In the genomic region with DNA sequence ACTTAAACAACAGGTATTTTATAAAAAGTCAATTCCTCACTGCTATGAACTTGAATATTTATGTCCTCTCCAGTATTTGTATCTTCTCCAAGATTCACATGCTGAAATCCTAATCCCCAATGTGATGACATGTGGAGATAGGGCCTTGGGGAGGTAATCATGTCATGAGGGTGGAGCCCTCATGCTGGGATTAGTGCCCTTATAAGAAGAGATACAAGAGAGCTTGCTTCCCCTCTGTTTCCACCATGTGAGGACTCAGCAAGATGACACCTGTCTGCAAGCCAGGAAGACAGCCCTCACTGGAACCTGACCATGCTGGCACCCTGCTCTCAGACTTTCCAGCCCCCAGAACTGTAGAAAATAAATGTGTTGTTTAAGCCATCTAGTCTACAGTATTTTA, we compare ENCODE assay signal across 24 cellular contexts. TPM values are rescaled to one million over a fixed set of nuclear protein-coding genes. Genes with fewer than 3 reads are reported as not detected.
DNase-seq lines count a peak whose midpoint lies in the region; ATAC-seq, FAIRE-seq and TF ChIP-seq lines count a peak whose summit lies in the region.
"Had no signal": no experiment of that assay in that cellular context is flagged by ENCODE, and none has a peak within 500 bp of the region (broad histone marks: within the 10 kb centered on the region; RNA-seq: fewer than 3 reads in every experiment).

No MANE protein-coding gene starts in this region.

- ATAC-seq in HepG2 (no peak), right lobe of liver (no peak), sciatic nerve (no peak)
- no peak for ATAC-seq in effector memory CD8-positive, alpha-beta T cell (replicated peaks)
- ATAC-seq: A549 had no signal

- no peak for TF ChIP-seq RAD21 in HepG2 (CRISPR knock-in tag; IDR thresholded peaks at IDR 0.05)

- BruUV-seq in HepG2 (replicated peaks; lab: Mats Ljungman, UMichigan): no TSS peak

- TF ChIP-seq CTCF in HepG2 (CRISPR knock-in tag; IDR thresholded peaks at IDR 0.05) (no peak), right lobe of liver (IDR thresholded peaks at IDR 0.05) (no peak), neutrophil (IDR thresholded peaks at IDR 0.05) (no peak)

- H3K4me1 Mint-ChIP-seq in effector memory CD8-positive, alpha-beta T cell (ENCODE audit: low read depth in 2 of 2): peaks cover 35 to 53% of the 10 kb centered on the region in 2 donors

- no peaks in the 10 kb centered on the region for H3K9me3 ChIP-seq in HepG2 (ENCODE audit: low read length)
- no peaks in the 10 kb centered on the region for H3K9me3 ChIP-seq in right lobe of liver
- no peaks in the 10 kb centered on the region for H3K9me3 ChIP-seq in neutrophil

- in situ Hi-C loops in HepG2 (cut with HindIII; ENCODE audit: extremely low pct_ligation_motif_present, low pct_unique_long_range_greater_than_20kb): no loop called here

- no peak overlapping the region for H3K27ac ChIP-seq in HepG2 (ENCODE audit: extremely low read length, insufficient read depth, low read length)
- H3K27ac ChIP-seq in right lobe of liver: no peak overlapping the region
- H3K27ac ChIP-seq in neutrophil: peak overlapping the region; percentile 25
- H3K27ac ChIP-seq: 22Rv1; A549; BLaER1 treated with 17β-estradiol and CSF1 and Interleukin-3, amounts not matched to agents 10 nM and 100 nM; C4-2B had no signal

- H4K20me1 ChIP-seq in HepG2 (ENCODE audit: insufficient read depth, low read length): no peaks in the 10 kb centered on the region

- H3K36me3 Mint-ChIP-seq in effector memory CD8-positive, alpha-beta T cell (ENCODE audit: insufficient read depth): peaks cover 39% of the 10 kb centered on the region

- H3K4me3 Mint-ChIP-seq in effector memory CD8-positive, alpha-beta T cell: no peak overlapping the region
- H3K4me3 Mint-ChIP-seq: B cell; CD4-positive, alpha-beta memory T cell; CD8-positive, alpha-beta memory T cell had no signal

- FAIRE-seq in HepG2 (lab: Jason Lieb, UNC): no peak
- FAIRE-seq: A549, GM12891, GM19239 had no signal

- no peak overlapping the region for H2AFZ ChIP-seq in HepG2 (ENCODE audit: low read length)

- H3K4me1 ChIP-seq in HepG2 (ENCODE audit: insufficient read depth, low read length): no peaks in the 10 kb centered on the region
- no peaks in the 10 kb centered on the region for H3K4me1 ChIP-seq in right lobe of liver
- peaks cover 36 to 45% of the 10 kb centered on the region in 2 experiments for H3K4me1 ChIP-seq in neutrophil (ENCODE audit: control insufficient read depth in 1 of 2, insufficient read depth in 1 of 2, low read depth in 1 of 2, low read length in 1 of 2)
- H3K4me1 ChIP-seq: A549 had no signal

- H3K4me3 ChIP-seq in HepG2 (replicated peaks in 1 of 3; ENCODE audit: insufficient read depth in 1 of 3, low read depth in 2 of 3, low read length in 3 of 3): no peak overlapping the region
- H3K4me3 ChIP-seq in right lobe of liver: no peak overlapping the region
- no peak overlapping the region for H3K4me3 ChIP-seq in neutrophil (ENCODE audit: low read depth in 1 of 2, low read length in 1 of 2)
- H3K4me3 ChIP-seq: A549; BLaER1 treated with 17β-estradiol and CSF1 and Interleukin-3, amounts not matched to agents 10 nM and 100 nM had no signal

- no peaks in the 10 kb centered on the region for H3K9me3 Mint-ChIP-seq in effector memory CD8-positive, alpha-beta T cell

- no peaks in the 10 kb centered on the region for H3K27me3 Mint-ChIP-seq in effector memory CD8-positive, alpha-beta T cell
- H3K27me3 Mint-ChIP-seq: B cell; CD4-positive, alpha-beta memory T cell; CD8-positive, alpha-beta memory T cell had no signal

- H3K4me2 ChIP-seq in HepG2 (ENCODE audit: low read depth, low read length): no peak overlapping the region
- H3K4me2 ChIP-seq: A549; BLaER1 treated with 17β-estradiol and CSF1 and Interleukin-3, amounts not matched to agents 10 nM and 100 nM had no signal

- no peak overlapping the region for H3K9ac ChIP-seq in HepG2 (ENCODE audit: insufficient read depth, low read depth, low read length)
- H3K9ac ChIP-seq: BLaER1 treated with 17β-estradiol and CSF1 and Interleukin-3, amounts not matched to agents 10 nM and 100 nM had no signal

- H3K27me3 ChIP-seq in HepG2 (ENCODE audit: control insufficient read depth in 1 of 2, insufficient read depth in 2 of 2, low read length in 2 of 2): no peaks in the 10 kb centered on the region
- no peaks in the 10 kb centered on the region for H3K27me3 ChIP-seq in right lobe of liver
- H3K27me3 ChIP-seq in neutrophil: no peaks in the 10 kb centered on the region
- H3K27me3 ChIP-seq: BLaER1 treated with 17β-estradiol and CSF1 and Interleukin-3, amounts not matched to agents 10 nM and 100 nM had no signal

- TF ChIP-seq POLR2A in HepG2 (IDR thresholded peaks at IDR 0.05; ENCODE audit: insufficient read depth in 1 of 2, low read depth in 2 of 2, low read length in 2 of 2) (no peak), right lobe of liver (IDR thresholded peaks at IDR 0.05) (no peak)

- H3K27ac Mint-ChIP-seq in effector memory CD8-positive, alpha-beta T cell: peak overlapping the region; percentile 35 to 55
- H3K27ac Mint-ChIP-seq: B cell; CD4-positive, alpha-beta memory T cell had no signal

- DNase-seq in NCI-H82 (lab: John Stamatoyannopoulos, UW) (peak; percentile 9), NCI-H82 treated with DMSO at 0.1 percent for 48 hours (lab: John Stamatoyannopoulos, UW; ENCODE audit: unreplicated experiment) (no peak), HepG2 (ENCODE audit: low spot score) (no peak), right lobe of liver (no peak), sciatic nerve (ENCODE audit: low spot score) (no peak), NCI-H345 (lab: John Stamatoyannopoulos, UW) (no peak)
- DNase-seq in effector memory CD8-positive, alpha-beta T cell: no peak
- DNase-seq: AML-193; CD4-positive, alpha-beta memory T cell; CD8-positive, alpha-beta memory T cell; COR-L47; DMS 273 treated with DMSO at 0.1 percent for 48 hours; DMS153; DMS53; DMS79; GF-D8 had no signal

- TF ChIP-seq EP300 in HepG2 (IDR thresholded peaks at IDR 0.05; ENCODE audit: low read depth in 2 of 2, low read length in 2 of 2): no peak
- TF ChIP-seq EP300 in HepG2 (CRISPR knock-in tag; IDR thresholded peaks at IDR 0.05; ENCODE audit: borderline replicate concordance): no peak

- H3K79me2 ChIP-seq in HepG2 (ENCODE audit: insufficient read depth, low read length): peaks cover 8% of the 10 kb centered on the region

- H3K36me3 ChIP-seq in HepG2 (replicated peaks in 1 of 2; ENCODE audit: control insufficient read depth in 1 of 2, insufficient read depth in 2 of 2, low read length in 2 of 2) (no peaks in the 10 kb centered on the region), right lobe of liver (no peaks in the 10 kb centered on the region), neutrophil (peaks cover 5% of the 10 kb centered on the region)

- intact Hi-C loops in HepG2 (cut with micrococcal nuclease; ENCODE audit: unreplicated experiment) (no loop called here), right lobe of liver (cut with DNase I) (no loop called here), sciatic nerve (cut with DNase I) (no loop called here)

- POLR2A ChIA-PET in HepG2 (lab: Yijun Ruan, JAX): no interaction called here

- CTCF ChIA-PET in HepG2 (lab: Yijun Ruan, JAX; ENCODE audit: low intra/inter-chr PET ratio, low total read pairs): no interaction called here

TF ChIP-seq in HepG2, 621 proteins besides CTCF, POLR2A, EP300 and RAD21:
- TF ChIP-seq ZNF264 (CRISPR knock-in tag; IDR thresholded peaks at IDR 0.05) (peak; percentile 89), SIX4 (CRISPR knock-in tag; IDR thresholded peaks at IDR 0.05) (no peak), FIP1L1 (IDR thresholded peaks at IDR 0.05; ENCODE audit: borderline replicate concordance, insufficient read depth, low read depth, low read length) (no peak), MNT (IDR thresholded peaks at IDR 0.05) (peak; percentile 24; the same call in 1 of the 2 replicates)

RNA-seq across cellular contexts. Expression of gene OSBPL8, which starts 36.2 kb away (rescaled TPM):
- total RNA-seq in HepG2 (2016; rRNA removed; fragmentation: Illumina TruSeq; extraction: Trizol) (33.9 and 63.9 TPM in 2 replicates), right lobe of liver (10 to 100 TPM; 20.2 to 29.1 (median 24.2) TPM), sciatic nerve (103 TPM)
- total RNA-seq in HepG2 (2016; cell fraction: cytosol; rRNA removed; fragmentation: Illumina TruSeq; extraction: Trizol; ENCODE audit: low read depth): 1.7 and 2.8 TPM in 2 replicates
- total RNA-seq in HepG2 (2016; cell fraction: insoluble cytoplasmic fraction; rRNA removed; fragmentation: Illumina TruSeq; extraction: Trizol): 35.4 and 60.8 TPM in 2 replicates
- total RNA-seq in HepG2 (2016; cell fraction: membrane; rRNA removed; fragmentation: Illumina TruSeq; extraction: Trizol): 15.8 and 18.9 TPM in 2 replicates
- 38.8 and 43.9 TPM in 2 replicates for total RNA-seq in HepG2 (2016; cell fraction: nucleus; rRNA removed; fragmentation: Illumina TruSeq; extraction: Trizol)
- 8.5 and 11.0 TPM in 2 replicates for polyA plus RNA-seq in HepG2 (2011; rRNA removed)
- polyA plus RNA-seq in HepG2 (2011; cell fraction: cytosol; rRNA removed): 7.6 and 7.8 TPM in 2 replicates
- 10.7 and 16.3 TPM in 2 replicates for polyA plus RNA-seq in HepG2 (2011; cell fraction: nucleus; rRNA removed)
- polyA plus RNA-seq in HepG2 (2012): 12.4 and 15.4 TPM in 2 replicates
- polyA plus RNA-seq in HepG2 (2016; cell fraction: cytosol; fragmentation: Illumina TruSeq; extraction: Trizol; ENCODE audit: low read depth): 0.52 and 0.65 TPM in 2 replicates
- polyA plus RNA-seq in HepG2 (2016; cell fraction: insoluble cytoplasmic fraction; fragmentation: Illumina TruSeq; extraction: Trizol; ENCODE audit: low read depth): 32.6 and 35.8 TPM in 2 replicates
- 4.1 and 4.4 TPM in 2 replicates for polyA plus RNA-seq in HepG2 (2016; cell fraction: membrane; fragmentation: Illumina TruSeq; extraction: Trizol; ENCODE audit: low read depth)
- 20.5 and 21.9 TPM in 2 replicates for polyA plus RNA-seq in HepG2 (2016; cell fraction: nucleus; fragmentation: Illumina TruSeq; extraction: Trizol; ENCODE audit: insufficient read depth, low read depth)
- 26.3 and 32.1 TPM in 2 replicates for polyA minus RNA-seq in HepG2 (2011; rRNA and poly(A)+ RNA removed; ENCODE audit: low replicate concordance)
- 30.4 and 34.6 TPM in 2 replicates for polyA minus RNA-seq in HepG2 (2011; cell fraction: cytosol; rRNA and poly(A)+ RNA removed)
- polyA minus RNA-seq in HepG2 (2011; cell fraction: nucleus; rRNA and poly(A)+ RNA removed): 95.4 and 95.7 TPM in 2 replicates
